8 cellular contexts compared by ENCODE assay signal in the genomic region with DNA sequence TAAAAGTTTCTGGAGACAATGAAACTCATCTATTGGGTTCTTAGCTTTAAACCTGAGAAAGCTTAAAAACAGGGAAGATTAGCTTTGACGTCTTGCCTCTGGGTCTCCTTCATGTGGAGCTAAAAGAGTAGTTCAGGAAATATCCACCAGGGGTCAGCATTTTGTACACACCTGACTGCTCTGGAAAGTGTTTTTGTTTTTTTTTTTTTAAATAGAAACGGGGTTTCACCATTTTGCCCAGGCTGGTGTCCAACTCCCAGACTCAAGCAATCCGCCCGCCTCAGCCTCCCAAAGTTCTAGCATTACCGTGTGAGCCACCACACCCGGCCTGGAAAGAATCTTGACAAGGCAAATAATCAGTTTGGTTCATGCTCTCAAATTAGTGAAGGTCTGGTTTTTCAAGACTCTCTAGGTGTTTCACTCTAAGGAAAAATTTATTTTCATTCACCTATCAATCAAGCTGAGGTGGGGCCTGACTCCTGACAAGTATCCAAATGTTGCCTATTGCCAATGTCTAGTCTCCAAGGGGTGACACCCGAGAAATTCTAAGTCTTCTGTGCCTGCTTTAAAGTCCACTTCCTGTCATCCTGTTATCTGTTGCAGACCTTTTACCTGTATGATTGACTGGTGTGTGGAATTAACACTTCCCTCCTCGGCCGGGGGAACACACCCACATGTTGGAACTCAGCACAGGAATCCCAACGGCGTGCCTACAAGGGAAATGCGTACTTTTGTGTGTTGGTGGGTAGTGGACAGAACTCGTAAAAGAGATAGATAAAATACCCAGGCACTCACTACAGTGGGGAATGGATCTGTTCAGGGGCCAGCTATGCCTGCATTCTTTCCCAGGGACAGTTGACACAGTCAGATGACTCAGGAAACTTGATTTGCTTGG. TPM values are rescaled to one million over a fixed set of nuclear protein-coding genes. Genes with fewer than 3 reads are reported as not detected.
DNase-seq lines count a peak whose midpoint lies in the region; ATAC-seq, FAIRE-seq and TF ChIP-seq lines count a peak whose summit lies in the region.

No MANE protein-coding gene starts in this region.

- no peaks in the 10 kb centered on the region for H3K27me3 Mint-ChIP-seq in Caco-2 (ENCODE audit: insufficient read depth, unreplicated experiment)

- peaks cover 12% of the 10 kb centered on the region for H3K4me1 ChIP-seq in Caco-2
- H3K4me1 ChIP-seq in Loucy (ENCODE audit: insufficient read depth, low read length, poor library complexity, severe bottlenecking) = peaks cover 8% of the 10 kb centered on the region
- peaks cover 4% of the 10 kb centered on the region; the same call in 1 of the 2 replicates for H3K4me1 ChIP-seq in GM12878 (ENCODE audit: control insufficient read depth, insufficient read depth, low read length)
- H3K4me1 ChIP-seq in iPS DF 6.9 (ENCODE audit: control insufficient read depth, insufficient read depth, low read length) = no peaks in the 10 kb centered on the region
- peaks cover 0 to 25% (median 9%) of the 10 kb centered on the region in 6 donors for H3K4me1 ChIP-seq in spleen

- no peaks in the 10 kb centered on the region for H3K9me2 ChIP-seq in Loucy (replicated peaks; ENCODE audit: low read depth, low read length)

- H3K9me3 Mint-ChIP-seq in Caco-2 (ENCODE audit: unreplicated experiment) = no peaks in the 10 kb centered on the region

- no TSS peak for BruUV-seq in Caco-2 (replicated peaks; lab: Mats Ljungman, UMichigan)
- BruUV-seq in GM12878 (replicated peaks; lab: Mats Ljungman, UMichigan) = no TSS peak

- H3K27ac Mint-ChIP-seq in Caco-2 (ENCODE audit: unreplicated experiment) = peak overlapping the region; percentile 61

- peaks cover 12% of the 10 kb centered on the region for H3K4me1 Mint-ChIP-seq in Caco-2 (ENCODE audit: low read depth, unreplicated experiment)

- TF ChIP-seq POLR2A in GM12878 (IDR thresholded peaks at IDR 0.05; ENCODE audit: low read depth, low read length) (no peak), spleen (IDR thresholded peaks at IDR 0.05) (no peak)

- in situ Hi-C loops in GM12878 (cut with MboI) = loop anchor here (5.0 kb wide), 1 partner anchor 234 kb away; no protein-coding TSS in a partner anchor

- SMC1A ChIA-PET in GM12878 (lab: Charles Lee; ENCODE audit: uncharacterized antibody, unreplicated experiment) = interaction anchor here (0.6 to 4.9 kb wide), 33 partner anchors 10 to 251 kb away, joined by 3 to 52 read pairs (median 4); partner anchors contain the start of gene PSD4

- POLR2A ChIA-PET in Caco-2 (lab: Charles Lee) (interaction anchor here (0.7 to 0.8 kb wide), 2 partner anchors 20 to 60 kb away, joined by 3 to 8 read pairs; no protein-coding TSS in a partner anchor), GM12878 (lab: Charles Lee) (interaction anchor here (0.6 to 1.6 kb wide), 9 partner anchors 14 to 301 kb away, joined by 3 to 7 read pairs (median 3); partner anchors contain the start of gene PSD4)

- H3K36me3 Mint-ChIP-seq in Caco-2 (ENCODE audit: insufficient read depth, unreplicated experiment) = no peaks in the 10 kb centered on the region

- RAD21 ChIA-PET in GM12878 (lab: Charles Lee; ENCODE audit: unreplicated experiment) = interaction anchor here (0.6 to 6.5 kb wide), 25 partner anchors 11 to 809 kb away, joined by 3 to 75 read pairs (median 5); partner anchors contain the start of gene PSD4

- no peaks in the 10 kb centered on the region for H3K27me3 ChIP-seq in Caco-2 (replicated peaks; ENCODE audit: control insufficient read depth, insufficient read depth, low read length)
- no peaks in the 10 kb centered on the region for H3K27me3 ChIP-seq in Loucy (ENCODE audit: insufficient read depth, low read length, poor library complexity, severe bottlenecking)
- H3K27me3 ChIP-seq in GM12878 (replicated peaks in 1 of 2; ENCODE audit: control insufficient read depth in 2 of 2, insufficient read depth in 2 of 2, low read length in 1 of 2) = no peaks in the 10 kb centered on the region
- H3K27me3 ChIP-seq in iPS DF 6.9 (ENCODE audit: control insufficient read depth, insufficient read depth, low read length) = no peaks in the 10 kb centered on the region
- no peaks in the 10 kb centered on the region for H3K27me3 ChIP-seq in spleen (replicated peaks in 1 of 7)

- no peaks in the 10 kb centered on the region for H4K20me1 ChIP-seq in Loucy (ENCODE audit: insufficient read depth, low read length, poor library complexity, severe bottlenecking)
- H4K20me1 ChIP-seq in GM12878 (ENCODE audit: control insufficient read depth, insufficient read depth) = no peaks in the 10 kb centered on the region

- H3K9ac ChIP-seq in Loucy (ENCODE audit: low read depth, low read length, poor library complexity, severe bottlenecking) (no peak overlapping the region), GM12878 (ENCODE audit: control insufficient read depth, insufficient read depth, low read length) (no peak overlapping the region)

- peak; percentile 80 for FAIRE-seq in GM12878 (lab: Jason Lieb, UNC)

- TF ChIP-seq EP300 in GM12878 (IDR thresholded peaks at IDR 0.05; ENCODE audit: borderline replicate concordance in 1 of 2, control insufficient read depth in 1 of 2, low read depth in 2 of 2, low read length in 2 of 2) = no peak

- H3K27ac ChIP-seq in GM12878 (ENCODE audit: control insufficient read depth, insufficient read depth) = no peak overlapping the region
- no peak overlapping the region for H3K27ac ChIP-seq in iPS DF 6.9 (ENCODE audit: low read length)
- H3K27ac ChIP-seq in spleen = peak overlapping the region in 3 of 8 donors; percentile 37 to 40 (median 37)

- no peaks in the 10 kb centered on the region for H3K36me3 ChIP-seq in Caco-2 (ENCODE audit: control insufficient read depth, insufficient read depth, low read length)
- no peaks in the 10 kb centered on the region for H3K36me3 ChIP-seq in Loucy (ENCODE audit: insufficient read depth, low read length)
- H3K36me3 ChIP-seq in GM12878 (ENCODE audit: control insufficient read depth in 2 of 2, insufficient read depth in 2 of 2, low read length in 1 of 2) = no peaks in the 10 kb centered on the region
- H3K36me3 ChIP-seq in iPS DF 6.9 (ENCODE audit: control insufficient read depth, insufficient read depth, low read length) = no peaks in the 10 kb centered on the region
- peaks cover 0 to 7% (median 0%) of the 10 kb centered on the region in 6 donors for H3K36me3 ChIP-seq in spleen

- no peaks in the 10 kb centered on the region for H3F3A ChIP-seq in Loucy (ENCODE audit: low read depth)

- H3K79me2 ChIP-seq in Loucy (ENCODE audit: insufficient read depth, low read length) (no peaks in the 10 kb centered on the region), GM12878 (ENCODE audit: control insufficient read depth, insufficient read depth, low read length) (no peaks in the 10 kb centered on the region)

- intact Hi-C loops in Caco-2 (cut with micrococcal nuclease; ENCODE audit: unreplicated experiment) = loop anchor here (1.0 to 5.0 kb wide), 2 partner anchors 18 to 109 kb away; no protein-coding TSS in a partner anchor
- intact Hi-C loops in GM12878 (cut with micrococcal nuclease; ENCODE audit: unreplicated experiment) = loop anchor here (1.0 to 2.0 kb wide), 3 partner anchors 37 to 232 kb away; no protein-coding TSS in a partner anchor
- intact Hi-C loops in spleen (cut with DNase I; ENCODE audit: low total_unique reads) = loop anchor here (5.0 kb wide), 2 partner anchors 59 to 234 kb away; no protein-coding TSS in a partner anchor

- CTCF ChIA-PET in Caco-2 (lab: Charles Lee) (interaction anchor here (0.6 to 2.9 kb wide), 31 partner anchors 11 to 269 kb away, joined by 3 to 78 read pairs (median 5); partner anchors contain the start of gene IL1RN), GM12878 (lab: Yijun Ruan, JAX) (interaction anchor here (0.6 to 11.0 kb wide), 45 partner anchors 9 to 316 kb away, joined by 3 to 195 read pairs (median 5); partner anchors contain the start of genes IL1RN and PSD4)

- TF ChIP-seq RAD21 in GM12878 (IDR thresholded peaks at IDR 0.05; ENCODE audit: insufficient read depth, low read depth, low read length) = peak; percentile 71

- peak overlapping the region; percentile 81 for H2AFZ ChIP-seq in Loucy (ENCODE audit: low read length)
- peak overlapping the region; percentile 81 for H2AFZ ChIP-seq in GM12878 (ENCODE audit: control insufficient read depth, low read depth, low read length)

- H3K9me3 ChIP-seq in Caco-2 = no peaks in the 10 kb centered on the region
- H3K9me3 ChIP-seq in Loucy (ENCODE audit: insufficient read depth, low read depth, low read length) = no peaks in the 10 kb centered on the region
- H3K9me3 ChIP-seq in GM12878 (replicated peaks; ENCODE audit: control insufficient read depth, insufficient read depth, low read length) = no peaks in the 10 kb centered on the region
- H3K9me3 ChIP-seq in iPS DF 6.9 (ENCODE audit: control insufficient read depth, insufficient read depth, low read length) = no peaks in the 10 kb centered on the region
- H3K9me3 ChIP-seq in spleen = no peaks in the 10 kb centered on the region

- H3K4me3 ChIP-seq in Caco-2 (ENCODE audit: low read depth, low read length) (peak overlapping the region; percentile 27), Loucy (ENCODE audit: low read length, poor library complexity, severe bottlenecking) (no peak overlapping the region), GM12878 (no peak overlapping the region), iPS DF 6.9 (ENCODE audit: low read length) (no peak overlapping the region), spleen (peak overlapping the region in 1 of 8 donors; percentile 29)

- WGBS in GM12878 (ENCODE audit: insufficient coverage, insufficient replicate concordance, low lambda C conversion rate, missing lambda C conversion rate) = 37% methylated on average over 13 of the region's 13 CpGs
- WGBS in iPS DF 6.9 (ENCODE audit: insufficient coverage, insufficient read length) = no CpG with 5 or more reads among the region's 13 CpGs
- 36 to 41% (median 40%) methylated on average over 13 of the region's 13 CpGs for WGBS in spleen, 5 donors

- DNase-seq in Caco-2 = peak; percentile 67 to 84
- peak; percentile 39 for DNase-seq in SK-N-DZ (ENCODE audit: low spot score)
- peak; percentile 64 for DNase-seq in GM12878 (ENCODE audit: low read depth, low spot score)
- DNase-seq in iPS DF 6.9 (ENCODE audit: low read depth, low spot score) = peak; percentile 74
- no peak for DNase-seq in spleen
- DNase-seq in activated effector memory CD4-positive, alpha-beta T cell treated with anti-CD3 and anti-CD28 coated beads, Interleukin-2, amount 50 U/mL, for 16 hours = no peak

- peak overlapping the region; percentile 59 for H3K4me3 Mint-ChIP-seq in Caco-2 (ENCODE audit: unreplicated experiment)

- TF ChIP-seq CTCF in Caco-2 (IDR thresholded peaks at IDR 0.05; ENCODE audit: insufficient read depth in 1 of 2, low read depth in 1 of 2, low read length in 1 of 2, severe bottlenecking in 1 of 2, unreplicated experiment in 1 of 2) = peak; percentile 80 to 81
- TF ChIP-seq CTCF in Loucy (conservative IDR thresholded peaks at IDR 0.05; ENCODE audit: low read length) = peak; percentile 73
- peak; percentile 66 to 77 (median 76) for TF ChIP-seq CTCF in GM12878 (IDR thresholded peaks at IDR 0.05 in 2 of 3, conservative IDR thresholded peaks at IDR 0.05 in 1 of 3; ENCODE audit: control insufficient read depth in 2 of 3, extremely low read depth in 1 of 3, insufficient read depth in 1 of 3, low read depth in 3 of 3, low read length in 3 of 3)
- TF ChIP-seq CTCF in spleen (IDR thresholded peaks at IDR 0.05 in 8 of 11, conservative IDR thresholded peaks at IDR 0.05 in 3 of 11) = peak; percentile 82 to 93 (median 85)

- H3K4me2 ChIP-seq in Loucy (ENCODE audit: low read depth, low read length, poor library complexity, severe bottlenecking) = peak overlapping the region; percentile 29
- peak overlapping the region; percentile 41 for H3K4me2 ChIP-seq in GM12878 (ENCODE audit: control insufficient read depth, insufficient read depth)

- ATAC-seq in GM19452 (IDR thresholded peaks at IDR 0.05; ENCODE audit: unreplicated experiment) (peak; percentile 53), GM12878 (peak; percentile 91)

RNA-seq across cellular contexts. Expression of gene IL1RN, which starts 11.3 kb away (rescaled TPM):
- total RNA-seq in Caco-2 (2022) = not detected in 2 replicates
- polyA plus RNA-seq in SK-N-DZ (2014; cell fraction: cytosol; rRNA removed) = not detected in 2 replicates
- not detected in 2 replicates for polyA plus RNA-seq in SK-N-DZ (2014; cell fraction: nucleus; rRNA removed)
- not detected in 2 replicates for total RNA-seq in GM12878 (2013; cell fraction: nucleolus; rRNA removed)
- total RNA-seq in GM12878 (2014; rRNA removed) = not detected in 2 replicates
- total RNA-seq in GM12878 (2014; rRNA removed; fragmentation: Illumina TruSeq; extraction: Trizol) = not detected in 2 replicates
- not detected in 2 replicates for total RNA-seq in GM12878 (2021)
- polyA plus RNA-seq in GM12878 (2011; ENCODE audit: low read depth) = not detected
- polyA plus RNA-seq in GM12878 (2011; rRNA removed) = 0.04 TPM in 1 of 2 replicates, not detected in the other
- polyA plus RNA-seq in GM12878 (2011; cell fraction: cytosol; rRNA removed) = not detected in 2 replicates
- not detected in 2 replicates for polyA plus RNA-seq in GM12878 (2011; cell fraction: nucleus; rRNA removed)
- not detected in 2 replicates for polyA plus RNA-seq in GM12878 (2012)
- polyA plus RNA-seq in GM12878 (2014; fragmentation: Illumina TruSeq; extraction: Trizol) = 0.04 and 0.43 TPM in 2 replicates
- under 1 TPM in 1 of 2 experiments, not detected in 1; 0.04 TPM for polyA plus RNA-seq in GM12878 (2014; fragmentation: Nextera tagmentation; extraction: Ambion mirVana)
- not detected in 2 replicates for polyA plus RNA-seq in GM12878 (2014; rRNA removed)
- not detected for polyA plus RNA-seq in GM12878 (2016; fragmentation: Nextera tagmentation; extraction: Ambion mirVana)
- polyA minus RNA-seq in GM12878 (2011; rRNA and poly(A)+ RNA removed) = 0.59 TPM in 1 of 2 replicates, not detected in the other
- polyA minus RNA-seq in GM12878 (2011; cell fraction: cytosol; rRNA and poly(A)+ RNA removed) = not detected in 2 replicates
- not detected in 2 replicates for polyA minus RNA-seq in GM12878 (2011; cell fraction: nucleus; rRNA and poly(A)+ RNA removed)
- 10 to 100 TPM in 6 of 7 donors, 1 to 10 TPM in 1; 6.3 to 53.9 (median 21.2) TPM for total RNA-seq in spleen
- polyA plus RNA-seq in spleen = 10 to 100 TPM in 1 of 3 donors, 1 to 10 TPM in 2; 1.9 to 11.1 (median 5.9) TPM

RNA-seq across cellular contexts. Expression of gene PSD4, which starts 35.1 kb away (rescaled TPM):
- total RNA-seq in Caco-2 (2022) (15.5 and 18.7 TPM in 2 replicates), GM12878 (2014; rRNA removed) (96.0 and 98.5 TPM in 2 replicates), GM12878 (2014; rRNA removed; fragmentation: Illumina TruSeq; extraction: Trizol) (42.6 and 42.8 TPM in 2 replicates), GM12878 (2021) (114 and 117 TPM in 2 replicates), spleen (100 to 1,000 TPM in 4 of 7 donors, 10 to 100 TPM in 3; 73.1 to 154 (median 106) TPM)
- polyA plus RNA-seq in SK-N-DZ (2014; cell fraction: cytosol; rRNA removed) = not detected in 2 replicates
- not detected in 2 replicates for polyA plus RNA-seq in SK-N-DZ (2014; cell fraction: nucleus; rRNA removed)
- total RNA-seq in GM12878 (2013; cell fraction: nucleolus; rRNA removed) = 168 and 195 TPM in 2 replicates
- polyA plus RNA-seq in GM12878 (2011; ENCODE audit: low read depth) = 26.5 TPM
- polyA plus RNA-seq in GM12878 (2011; rRNA removed) (13.6 and 27.4 TPM in 2 replicates), GM12878 (2014; fragmentation: Illumina TruSeq; extraction: Trizol) (20.8 and 48.3 TPM in 2 replicates), GM12878 (2014; fragmentation: Nextera tagmentation; extraction: Ambion mirVana) (1 to 10 TPM in 1 of 2 experiments, under 1 TPM in 1; 0.68 to 1.7 TPM), GM12878 (2014; rRNA removed) (47.9 and 59.7 TPM in 2 replicates), GM12878 (2016; fragmentation: Nextera tagmentation; extraction: Ambion mirVana) (10 to 100 TPM; 23.7 to 25.9 TPM), spleen (10 to 100 TPM; 43.9 to 75.8 (median 74.3) TPM)
- polyA plus RNA-seq in GM12878 (2011; cell fraction: cytosol; rRNA removed) = 29.5 and 30.9 TPM in 2 replicates
- polyA plus RNA-seq in GM12878 (2011; cell fraction: nucleus; rRNA removed) = 145 and 151 TPM in 2 replicates
- 55.8 and 60.1 TPM in 2 replicates for polyA plus RNA-seq in GM12878 (2012)
- polyA minus RNA-seq in GM12878 (2011; rRNA and poly(A)+ RNA removed) = 66.3 and 101 TPM in 2 replicates
- polyA minus RNA-seq in GM12878 (2011; cell fraction: cytosol; rRNA and poly(A)+ RNA removed) = 29.9 and 34.2 TPM in 2 replicates
- 65.5 and 85.2 TPM in 2 replicates for polyA minus RNA-seq in GM12878 (2011; cell fraction: nucleus; rRNA and poly(A)+ RNA removed)

Comparison
In these comparisons a context has a peak if more than half of its experiments do, and no peak if none do; other contexts are left out.
1. DNase-seq: peak in Caco-2 (2 of 2), SK-N-DZ (single experiment), GM12878 (single experiment) and iPS DF 6.9 (single experiment); none in spleen (single experiment) and activated effector memory CD4-positive, alpha-beta T cell treated with anti-CD3 and anti-CD28 coated beads, Interleukin-2, amount 50 U/mL, for 16 hours (single experiment).
2. Peak in every context shown above with its lines, with median percentiles within 50 percentile points of each other: CTCF ChIP-seq.